ENCODE assay signal across 8 cellular contexts in genomic region chrX:119427024-119427794, GRCh38. TPM values are rescaled to one million over a fixed set of nuclear protein-coding genes. Genes with fewer than 3 reads are reported as not detected.
A peak's percentile ranks its signal among the peaks of the same experiment; 100 is the strongest.
DNase-seq lines count a peak whose midpoint lies in the region; ATAC-seq and TF ChIP-seq lines count a peak whose summit lies in the region.

No MANE protein-coding gene starts in this region.

- TF ChIP-seq CTCF in CD8-positive, alpha-beta T cell (IDR thresholded peaks at IDR 0.05), result no peak
- no peak for TF ChIP-seq CTCF in glutamatergic neuron (IDR thresholded peaks at IDR 0.05; ENCODE audit: partially characterized antibody, unreplicated experiment)

- POLR2A ChIA-PET in CD8-positive, alpha-beta T cell (lab: Charles Lee), result no interaction called here

- H3K9me3 ChIP-seq in CD8-positive, alpha-beta T cell (ENCODE audit: low read length), result no peaks in the 10 kb centered on the region
- H3K9me3 ChIP-seq in effector memory CD4-positive, alpha-beta T cell (ENCODE audit: control insufficient read depth, low read length), result no peaks in the 10 kb centered on the region

- intact Hi-C loops in CD8-positive, alpha-beta T cell (cut with DNase I, micrococcal nuclease), result no loop called here

- DNase-seq in CD8-positive, alpha-beta T cell, result peak in 5 of 7 experiments; percentile 0 to 56 (median 6)
- no peak for DNase-seq in central memory CD8-positive, alpha-beta T cell (ENCODE audit: low spot score in 2 of 2)
- DNase-seq in stimulated activated effector memory CD8-positive, alpha-beta T cell treated with anti-CD3 and anti-CD28 coated beads, Interleukin-12 subunit alpha, Interleukin-12 subunit beta, amount 100 ng/mL, for 72 hours (ENCODE audit: low spot score in 2 of 2), result no peak
- no peak for DNase-seq in glutamatergic neuron
- DNase-seq in effector memory CD4-positive, alpha-beta T cell, result no peak
- no peak for DNase-seq in activated CD4-positive, alpha-beta T cell treated with anti-CD3 and anti-CD28 coated beads, Interleukin-2, amount 50 U/mL, for 4 hours

- H3K4me1 Mint-ChIP-seq in CD8-positive, alpha-beta T cell (ENCODE audit: low read depth), result peaks cover 18% of the 10 kb centered on the region
- H3K4me1 Mint-ChIP-seq in central memory CD8-positive, alpha-beta T cell, result peaks cover 5% of the 10 kb centered on the region
- H3K4me1 Mint-ChIP-seq in stimulated activated effector memory CD8-positive, alpha-beta T cell treated with anti-CD3 and anti-CD28 coated beads, Interleukin-12 subunit alpha, Interleukin-12 subunit beta, amount 100 ng/mL, for 72 hours, result peaks cover 4% of the 10 kb centered on the region
- no peaks in the 10 kb centered on the region for H3K4me1 Mint-ChIP-seq in glutamatergic neuron (ENCODE audit: low read depth, unreplicated experiment)

- CTCF ChIA-PET in CD8-positive, alpha-beta T cell (lab: Charles Lee), result no interaction called here

- H3K27me3 ChIP-seq in CD8-positive, alpha-beta T cell (ENCODE audit: insufficient read depth, low read length), result no peaks in the 10 kb centered on the region
- no peaks in the 10 kb centered on the region for H3K27me3 ChIP-seq in effector memory CD4-positive, alpha-beta T cell (replicated peaks; ENCODE audit: control insufficient read depth, insufficient read depth, low read length, poor library complexity, severe bottlenecking)

- H3K36me3 Mint-ChIP-seq in CD8-positive, alpha-beta T cell, result no peaks in the 10 kb centered on the region
- peaks cover 9% of the 10 kb centered on the region for H3K36me3 Mint-ChIP-seq in central memory CD8-positive, alpha-beta T cell (ENCODE audit: insufficient read depth)
- H3K36me3 Mint-ChIP-seq in stimulated activated effector memory CD8-positive, alpha-beta T cell treated with anti-CD3 and anti-CD28 coated beads, Interleukin-12 subunit alpha, Interleukin-12 subunit beta, amount 100 ng/mL, for 72 hours, result peaks cover 12% of the 10 kb centered on the region
- H3K36me3 Mint-ChIP-seq in glutamatergic neuron (ENCODE audit: unreplicated experiment), result no peaks in the 10 kb centered on the region

- H3K27me3 Mint-ChIP-seq in CD8-positive, alpha-beta T cell (ENCODE audit: low read depth), result no peaks in the 10 kb centered on the region
- H3K27me3 Mint-ChIP-seq in central memory CD8-positive, alpha-beta T cell, result no peaks in the 10 kb centered on the region
- H3K27me3 Mint-ChIP-seq in glutamatergic neuron (ENCODE audit: unreplicated experiment), result no peaks in the 10 kb centered on the region

- H3K27ac Mint-ChIP-seq in CD8-positive, alpha-beta T cell, result peak overlapping the region; percentile 88
- no peak overlapping the region for H3K27ac Mint-ChIP-seq in central memory CD8-positive, alpha-beta T cell (ENCODE audit: low read depth)
- peak overlapping the region; percentile 60 for H3K27ac Mint-ChIP-seq in stimulated activated effector memory CD8-positive, alpha-beta T cell treated with anti-CD3 and anti-CD28 coated beads, Interleukin-12 subunit alpha, Interleukin-12 subunit beta, amount 100 ng/mL, for 72 hours
- no peak overlapping the region for H3K27ac Mint-ChIP-seq in glutamatergic neuron (ENCODE audit: unreplicated experiment)

- H3K4me3 ChIP-seq in CD8-positive, alpha-beta T cell (ENCODE audit: low read depth, low read length), result no peak overlapping the region
- H3K4me3 ChIP-seq in effector memory CD4-positive, alpha-beta T cell (ENCODE audit: insufficient read depth, low read depth, low read length, poor library complexity, severe bottlenecking), result no peak overlapping the region

- H3K27ac ChIP-seq in CD8-positive, alpha-beta T cell (ENCODE audit: low read depth, low read length), result no peak overlapping the region
- no peak overlapping the region for H3K27ac ChIP-seq in effector memory CD4-positive, alpha-beta T cell (ENCODE audit: insufficient read depth, low read length, poor library complexity, severe bottlenecking)

- ATAC-seq in CD8-positive, alpha-beta T cell, result peak; percentile 34
- ATAC-seq in GM19438 (IDR thresholded peaks at IDR 0.05; ENCODE audit: low read depth, unreplicated experiment) (peak; percentile 67), HG03565 (IDR thresholded peaks at IDR 0.05; ENCODE audit: unreplicated experiment) (peak; percentile 56)
- ATAC-seq in central memory CD8-positive, alpha-beta T cell (replicated peaks; ENCODE audit: extremely low read depth, poor library complexity, severe bottlenecking), result peak; percentile 32
- no peak for ATAC-seq in stimulated activated effector memory CD8-positive, alpha-beta T cell treated with anti-CD3 and anti-CD28 coated beads, Interleukin-12 subunit alpha, Interleukin-12 subunit beta, amount 100 ng/mL, for 72 hours

- peaks cover 24% of the 10 kb centered on the region for H3K4me1 ChIP-seq in CD8-positive, alpha-beta T cell (ENCODE audit: insufficient read depth, low read length)
- no peaks in the 10 kb centered on the region for H3K4me1 ChIP-seq in effector memory CD4-positive, alpha-beta T cell (ENCODE audit: control insufficient read depth, insufficient read depth, low read length, poor library complexity, severe bottlenecking)

- no peaks in the 10 kb centered on the region for H3K9me3 Mint-ChIP-seq in CD8-positive, alpha-beta T cell
- no peaks in the 10 kb centered on the region for H3K9me3 Mint-ChIP-seq in central memory CD8-positive, alpha-beta T cell
- H3K9me3 Mint-ChIP-seq in stimulated activated effector memory CD8-positive, alpha-beta T cell treated with anti-CD3 and anti-CD28 coated beads, Interleukin-12 subunit alpha, Interleukin-12 subunit beta, amount 100 ng/mL, for 72 hours, result no peaks in the 10 kb centered on the region
- peaks cover 2% of the 10 kb centered on the region for H3K9me3 Mint-ChIP-seq in glutamatergic neuron (ENCODE audit: unreplicated experiment)

- H3K36me3 ChIP-seq in CD8-positive, alpha-beta T cell (ENCODE audit: insufficient read depth, low read length), result no peaks in the 10 kb centered on the region
- no peaks in the 10 kb centered on the region for H3K36me3 ChIP-seq in effector memory CD4-positive, alpha-beta T cell (ENCODE audit: control insufficient read depth, insufficient read depth, low read length)

- H3K4me3 Mint-ChIP-seq in CD8-positive, alpha-beta T cell, result peak overlapping the region; percentile 22
- H3K4me3 Mint-ChIP-seq in central memory CD8-positive, alpha-beta T cell, result no peak overlapping the region
- H3K4me3 Mint-ChIP-seq in stimulated activated effector memory CD8-positive, alpha-beta T cell treated with anti-CD3 and anti-CD28 coated beads, Interleukin-12 subunit alpha, Interleukin-12 subunit beta, amount 100 ng/mL, for 72 hours, result no peak overlapping the region
- H3K4me3 Mint-ChIP-seq in glutamatergic neuron (ENCODE audit: unreplicated experiment), result no peak overlapping the region

RNA-seq across cellular contexts. Expression of gene SLC25A43, which starts 28.1 kb away (rescaled TPM):
- 1 to 10 TPM; 1.1 to 1.4 TPM for total RNA-seq in CD8-positive, alpha-beta T cell
- 1.0 TPM for total RNA-seq in glutamatergic neuron (ENCODE audit: unreplicated experiment)

RNA-seq across cellular contexts. Expression of gene SLC25A5, which starts 41.0 kb away (rescaled TPM):
- 100 to 1,000 TPM; 174 to 182 TPM for total RNA-seq in CD8-positive, alpha-beta T cell
- 179 TPM for total RNA-seq in glutamatergic neuron (ENCODE audit: unreplicated experiment)

Comparison
In these comparisons a context has a peak if more than half of its experiments do, and no peak if none do; other contexts are left out.
1. DNase-seq: peak in CD8-positive, alpha-beta T cell (5 of 7); none in central memory CD8-positive, alpha-beta T cell (0 of 2), stimulated activated effector memory CD8-positive, alpha-beta T cell treated with anti-CD3 and anti-CD28 coated beads, Interleukin-12 subunit alpha, Interleukin-12 subunit beta, amount 100 ng/mL, for 72 hours (0 of 2), glutamatergic neuron (single experiment), effector memory CD4-positive, alpha-beta T cell (0 of 3) and activated CD4-positive, alpha-beta T cell treated with anti-CD3 and anti-CD28 coated beads, Interleukin-2, amount 50 U/mL, for 4 hours (0 of 2).
2. H3K27ac Mint-ChIP-seq: peak in CD8-positive, alpha-beta T cell (single experiment) and stimulated activated effector memory CD8-positive, alpha-beta T cell treated with anti-CD3 and anti-CD28 coated beads, Interleukin-12 subunit alpha, Interleukin-12 subunit beta, amount 100 ng/mL, for 72 hours (single experiment); none in central memory CD8-positive, alpha-beta T cell (single experiment) and glutamatergic neuron (single experiment).